In the genomic region with DNA sequence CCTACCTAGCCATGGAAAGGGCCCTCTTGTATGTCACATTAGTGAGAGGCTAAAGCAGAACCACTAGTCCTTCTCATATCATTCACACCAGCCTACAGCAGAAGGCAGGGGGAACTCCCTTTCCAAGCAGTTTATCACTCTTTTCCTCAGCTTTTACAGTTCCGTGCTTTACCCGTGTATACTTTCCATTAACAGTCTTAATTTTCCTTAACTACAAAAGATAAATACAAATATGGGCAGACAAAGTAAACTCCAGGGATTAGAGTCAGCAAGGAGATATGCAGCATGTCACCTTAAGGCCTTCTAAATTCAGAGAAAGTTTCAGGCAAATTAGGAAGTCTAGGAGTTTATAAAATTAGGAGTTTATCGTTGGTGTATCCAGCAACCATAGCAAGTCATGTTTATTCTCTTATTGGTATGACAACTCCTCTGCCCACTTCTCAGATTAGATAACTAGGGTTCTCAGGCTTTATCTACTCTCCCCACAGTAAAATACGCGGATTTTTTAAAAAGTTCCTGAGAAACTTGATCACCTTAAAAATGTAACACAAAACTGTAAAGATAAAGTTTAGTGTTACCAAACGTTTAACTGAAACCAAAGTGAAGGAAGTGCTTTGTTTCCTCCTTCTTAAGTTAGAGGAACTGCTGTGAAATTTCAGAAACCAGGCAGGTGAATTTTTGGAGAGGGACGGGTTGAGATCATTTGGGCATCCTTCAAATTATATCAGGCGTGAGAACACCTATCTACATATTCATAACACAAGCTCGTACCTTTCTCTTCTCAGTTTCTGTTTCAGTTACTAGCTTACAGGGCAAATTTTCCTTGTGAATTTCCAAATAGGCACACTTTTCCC, we compare ENCODE assay signal across 1 cellular context.
TF ChIP-seq lines count a peak whose summit lies in the region.

No MANE protein-coding gene starts in this region.

TF ChIP-seq in K562, 482 proteins besides CTCF, POLR2A, EP300 and RAD21 (continued from another document):
- TF ChIP-seq, protein P1, sequence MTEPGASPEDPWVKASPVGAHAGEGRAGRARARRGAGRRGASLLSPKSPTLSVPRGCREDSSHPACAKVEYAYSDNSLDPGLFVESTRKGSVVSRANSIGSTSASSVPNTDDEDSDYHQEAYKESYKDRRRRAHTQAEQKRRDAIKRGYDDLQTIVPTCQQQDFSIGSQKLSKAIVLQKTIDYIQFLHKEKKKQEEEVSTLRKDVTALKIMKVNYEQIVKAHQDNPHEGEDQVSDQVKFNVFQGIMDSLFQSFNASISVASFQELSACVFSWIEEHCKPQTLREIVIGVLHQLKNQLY (CRISPR knock-in tag; conservative IDR thresholded peaks at IDR 0.05): no peak
- TF ChIP-seq ARID1B (IDR thresholded peaks at IDR 0.05): 0 out of 2 replicates have a peak, but pooled peaks have one; percentile 17
